Comparison of ENCODE assay signal across 24 cellular contexts in genomic region chr17:35597604-35598003, GRCh38. TPM values are rescaled to one million over a fixed set of nuclear protein-coding genes. Genes with fewer than 3 reads are reported as not detected.
DNase-seq lines count a peak whose midpoint lies in the region; ATAC-seq and TF ChIP-seq lines count a peak whose summit lies in the region.
"Had no signal": no experiment of that assay in that cellular context is flagged by ENCODE, and none has a peak within 500 bp of the region (broad histone marks: within the 10 kb centered on the region; RNA-seq: fewer than 3 reads in every experiment).

No MANE protein-coding gene starts in this region.

- H3K4me1 Mint-ChIP-seq in central memory CD8-positive, alpha-beta T cell, result peaks cover 13% of the 10 kb centered on the region
- H3K4me1 Mint-ChIP-seq: CD14-positive monocyte had no signal

- no peak for ATAC-seq in central memory CD8-positive, alpha-beta T cell (replicated peaks; ENCODE audit: extremely low read depth, poor library complexity, severe bottlenecking)
- ATAC-seq in left lobe of liver, result peak; percentile 88
- ATAC-seq in right lobe of liver, result peak; percentile 66 to 92 (median 80)
- ATAC-seq in mucosa of descending colon, result no peak
- ATAC-seq: GM12878 had no signal

- H3K9me3 ChIP-seq in right lobe of liver (no peaks in the 10 kb centered on the region), mucosa of descending colon (no peaks in the 10 kb centered on the region), left ventricle myocardium inferior (replicated peaks) (no peaks in the 10 kb centered on the region)
- H3K9me3 ChIP-seq: A549; BE2C; BLaER1 treated with 17β-estradiol and CSF1 and Interleukin-3, amounts not matched to agents 10 nM and 100 nM had no signal

- H3K36me3 ChIP-seq in right lobe of liver, result peaks cover 0 to 40% (median 8%) of the 10 kb centered on the region in 4 donors
- H3K36me3 ChIP-seq in mucosa of descending colon (ENCODE audit: low read depth), result no peaks in the 10 kb centered on the region
- H3K36me3 ChIP-seq in left ventricle myocardium inferior, result peaks cover 76% of the 10 kb centered on the region

- no peak overlapping the region for H3K27ac ChIP-seq in right lobe of liver
- H3K27ac ChIP-seq in left ventricle myocardium inferior (replicated peaks), result no peak overlapping the region
- H3K27ac ChIP-seq: A549; BLaER1 treated with 17β-estradiol and CSF1 and Interleukin-3, amounts not matched to agents 10 nM and 100 nM; GM23248 had no signal

- no peak for DNase-seq in central memory CD8-positive, alpha-beta T cell (ENCODE audit: low spot score in 2 of 2)
- DNase-seq in left lobe of liver (ENCODE audit: low spot score), result no peak
- no peak for DNase-seq in right lobe of liver
- DNase-seq in mucosa of descending colon, result no peak
- no peak for DNase-seq in dedifferentiated amniotic fluid mesenchymal stem cell (ENCODE audit: extremely low spot score)
- DNase-seq in left ventricle myocardium inferior, result no peak
- DNase-seq: 8988T; ACHN; AML-193; BE2C; CD4-positive, alpha-beta T cell; CD8-positive, alpha-beta memory T cell; DMS 273 treated with DMSO at 0.1 percent for 48 hours; DMS79; EL; GDM1; GM23248; H7; HCEC 1CT had no signal

- 51% methylated on average over 5 of the region's 5 CpGs for WGBS in right lobe of liver (ENCODE audit: insufficient coverage, low coverage, low lambda C conversion rate, missing lambda C conversion rate)

- H3K36me3 Mint-ChIP-seq in central memory CD8-positive, alpha-beta T cell (ENCODE audit: insufficient read depth), result peaks cover 61% of the 10 kb centered on the region

- no peaks in the 10 kb centered on the region for H3K9me3 Mint-ChIP-seq in central memory CD8-positive, alpha-beta T cell
- H3K9me3 Mint-ChIP-seq: CD14-positive monocyte; CD4-positive, alpha-beta T cell; CD8-positive, alpha-beta memory T cell had no signal

- H3K27me3 Mint-ChIP-seq in central memory CD8-positive, alpha-beta T cell, result no peaks in the 10 kb centered on the region
- H3K27me3 Mint-ChIP-seq: CD4-positive, alpha-beta T cell; CD8-positive, alpha-beta memory T cell had no signal

- H3K27ac Mint-ChIP-seq in central memory CD8-positive, alpha-beta T cell (ENCODE audit: low read depth), result peak overlapping the region; percentile 42

- TF ChIP-seq POLR2A in right lobe of liver (IDR thresholded peaks at IDR 0.05), result no peak

- H3K4me3 ChIP-seq in right lobe of liver (no peak overlapping the region), mucosa of descending colon (no peak overlapping the region), left ventricle myocardium inferior (no peak overlapping the region)
- H3K4me3 ChIP-seq: A549; BLaER1 treated with 17β-estradiol and CSF1 and Interleukin-3, amounts not matched to agents 10 nM and 100 nM; GM12878; GM23248 had no signal

- TF ChIP-seq CTCF in right lobe of liver (IDR thresholded peaks at IDR 0.05), result no peak
- no peak for TF ChIP-seq CTCF in mucosa of descending colon (IDR thresholded peaks at IDR 0.05)
- TF ChIP-seq CTCF in left ventricle myocardium inferior (IDR thresholded peaks at IDR 0.05; ENCODE audit: borderline replicate concordance), result no peak

- H3K4me1 ChIP-seq in right lobe of liver (peaks cover 0 to 9% (median 0%) of the 10 kb centered on the region in 4 donors), mucosa of descending colon (ENCODE audit: low read depth) (no peaks in the 10 kb centered on the region), left ventricle myocardium inferior (peaks cover 36% of the 10 kb centered on the region)
- H3K4me1 ChIP-seq: A549; BE2C; BLaER1 treated with 17β-estradiol and CSF1 and Interleukin-3, amounts not matched to agents 10 nM and 100 nM had no signal

- intact Hi-C loops in right lobe of liver (cut with DNase I), result no loop called here
- intact Hi-C loops in mucosa of descending colon (cut with DNase I, micrococcal nuclease), result no loop called here
- intact Hi-C loops in left ventricle myocardium inferior (cut with micrococcal nuclease), result no loop called here

- no peak overlapping the region for H3K4me3 Mint-ChIP-seq in central memory CD8-positive, alpha-beta T cell
- H3K4me3 Mint-ChIP-seq: CD14-positive monocyte; CD4-positive, alpha-beta T cell; CD8-positive, alpha-beta memory T cell had no signal

- H3K27me3 ChIP-seq in right lobe of liver (no peaks in the 10 kb centered on the region), left ventricle myocardium inferior (ENCODE audit: low read depth) (no peaks in the 10 kb centered on the region)
- H3K27me3 ChIP-seq: BE2C; BLaER1 treated with 17β-estradiol and CSF1 and Interleukin-3, amounts not matched to agents 10 nM and 100 nM had no signal

RNA-seq across cellular contexts. Expression of gene AP2B1, which starts 10.5 kb away (rescaled TPM):
- 39.6 TPM for total RNA-seq in left lobe of liver
- total RNA-seq in right lobe of liver, result 10 to 100 TPM; 33.8 to 62.7 (median 40.8) TPM
- total RNA-seq in mucosa of descending colon, result 100 to 1,000 TPM; 127 to 177 (median 153) TPM
- total RNA-seq in left ventricle myocardium inferior, result 113 TPM

RNA-seq across cellular contexts. Expression of gene PEX12, which starts 19.2 kb away (rescaled TPM):
- total RNA-seq in left lobe of liver, result 5.3 TPM
- total RNA-seq in right lobe of liver, result 1 to 10 TPM; 2.9 to 6.4 (median 4.3) TPM
- 1 to 10 TPM; 2.8 to 4.9 (median 3.8) TPM for total RNA-seq in mucosa of descending colon
- total RNA-seq in left ventricle myocardium inferior, result 8.7 TPM

RNA-seq across cellular contexts. Expression of gene SLFN14, which starts 37.0 kb away (rescaled TPM):
- total RNA-seq in left lobe of liver, result 0.05 TPM
- under 1 TPM in 2 of 6 experiments, not detected in 4; 0.12 to 0.42 TPM for total RNA-seq in right lobe of liver
- not detected for total RNA-seq in mucosa of descending colon
- not detected for total RNA-seq in left ventricle myocardium inferior
- total RNA-seq: CD4-positive, alpha-beta T cell; GM23248; H1; H7 had no signal

Comparison
In these comparisons a context has a peak if more than half of its experiments do, and no peak if none do; other contexts are left out.
1. ATAC-seq: peak in left lobe of liver (single experiment) and right lobe of liver (4 of 4); none in central memory CD8-positive, alpha-beta T cell (single experiment) and mucosa of descending colon (single experiment).